ENCODE assay signal across 23 cellular contexts in the genomic region with DNA sequence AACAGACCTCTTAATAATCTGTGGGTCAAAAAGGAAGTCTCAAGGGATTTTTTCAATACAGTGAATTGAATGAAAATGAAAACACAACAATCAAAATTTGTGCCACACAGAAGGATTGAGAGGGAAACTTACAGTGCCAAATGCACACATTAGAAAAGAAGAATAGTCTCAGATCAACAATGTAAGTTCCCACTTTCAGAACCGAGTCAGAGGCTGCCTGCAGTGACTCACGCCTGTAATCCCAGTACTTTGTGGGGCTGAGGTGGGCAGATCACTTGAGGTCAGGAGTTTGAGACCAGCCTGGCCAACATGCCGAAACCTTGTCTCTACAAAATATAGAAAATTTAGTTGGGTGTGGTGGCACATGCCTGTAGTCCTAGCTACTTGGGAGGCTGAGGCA. TPM values are rescaled to one million over a fixed set of nuclear protein-coding genes. Genes with fewer than 3 reads are reported as not detected.
A peak's percentile ranks its signal among the peaks of the same experiment; 100 is the strongest.
DNase-seq lines count a peak whose midpoint lies in the region; ATAC-seq, FAIRE-seq and TF ChIP-seq lines count a peak whose summit lies in the region.
"Had no signal": no experiment of that assay in that cellular context is flagged by ENCODE, and none has a peak within 500 bp of the region (broad histone marks: within the 10 kb centered on the region; RNA-seq: fewer than 3 reads in every experiment).

No MANE protein-coding gene starts in this region.

- H3K9me3 ChIP-seq in OCI-LY3 (ENCODE audit: insufficient read depth, low read length) (no peaks in the 10 kb centered on the region), GM12878 (replicated peaks; ENCODE audit: control insufficient read depth, insufficient read depth, low read length) (no peaks in the 10 kb centered on the region), Peyer's patch (no peaks in the 10 kb centered on the region)

- no peak for ATAC-seq in activated T-cell treated with anti-CD3 and anti-CD28 coated beads, Interleukin-2, amount 50 U/mL, for 72 hours (replicated peaks in 1 of 2)
- peak; percentile 34; the same call in 2 of the 3 replicates for ATAC-seq in GM12878
- no peak for ATAC-seq in HG02610 (IDR thresholded peaks at IDR 0.05; ENCODE audit: unreplicated experiment)
- ATAC-seq: HCT116 had no signal

- no peaks in the 10 kb centered on the region for H3K36me3 ChIP-seq in OCI-LY3 (replicated peaks; ENCODE audit: low read depth, low read length)
- H3K36me3 ChIP-seq in GM12878 (ENCODE audit: control insufficient read depth in 2 of 2, insufficient read depth in 2 of 2, low read length in 1 of 2), result no peaks in the 10 kb centered on the region
- H3K36me3 ChIP-seq in Peyer's patch, result no peaks in the 10 kb centered on the region

- H3K4me1 ChIP-seq in OCI-LY3 (ENCODE audit: low read length) (peaks cover 8% of the 10 kb centered on the region), GM12878 (ENCODE audit: control insufficient read depth, insufficient read depth, low read length) (no peaks in the 10 kb centered on the region), Peyer's patch (no peaks in the 10 kb centered on the region)

- CTCF ChIA-PET in GM12878 (lab: Yijun Ruan, JAX), result no interaction called here

- TF ChIP-seq POLR2A in GM12878 (IDR thresholded peaks at IDR 0.05; ENCODE audit: low read depth, low read length) (no peak), Peyer's patch (IDR thresholded peaks at IDR 0.05) (no peak)

- in situ Hi-C loops in GM12878 (cut with MboI), result no loop called here

- H3K27ac ChIP-seq in OCI-LY3 (ENCODE audit: low read length), result no peak overlapping the region
- no peak overlapping the region for H3K27ac ChIP-seq in GM12878 (ENCODE audit: control insufficient read depth, insufficient read depth)
- H3K27ac ChIP-seq in Peyer's patch, result no peak overlapping the region
- H3K27ac ChIP-seq: GM23248 had no signal

- peaks cover 0 to 3% of the 10 kb centered on the region in 2 donors for H3K9me3 Mint-ChIP-seq in activated T-cell treated with anti-CD3 and anti-CD28 coated beads, Interleukin-2, amount 50 U/mL, for 72 hours
- H3K9me3 Mint-ChIP-seq in activated T-cell treated with anti-CD3 and anti-CD28 coated beads, Interleukin-2, amount 50 U/mL, for 24 hours, result peaks cover 3% of the 10 kb centered on the region

- no peaks in the 10 kb centered on the region for H3K27me3 ChIP-seq in OCI-LY3 (ENCODE audit: low read depth, low read length)
- H3K27me3 ChIP-seq in GM12878 (replicated peaks in 1 of 2; ENCODE audit: control insufficient read depth in 2 of 2, insufficient read depth in 2 of 2, low read length in 1 of 2), result no peaks in the 10 kb centered on the region
- H3K27me3 ChIP-seq in Peyer's patch, result no peaks in the 10 kb centered on the region

- H3K36me3 Mint-ChIP-seq in activated T-cell treated with anti-CD3 and anti-CD28 coated beads, Interleukin-2, amount 50 U/mL, for 72 hours (ENCODE audit: insufficient read depth in 2 of 2), result no peaks in the 10 kb centered on the region
- H3K36me3 Mint-ChIP-seq in activated T-cell treated with anti-CD3 and anti-CD28 coated beads, Interleukin-2, amount 50 U/mL, for 24 hours (ENCODE audit: low read depth), result no peaks in the 10 kb centered on the region
- H3K36me3 Mint-ChIP-seq: CD4-positive, alpha-beta memory T cell had no signal

- H3K27ac Mint-ChIP-seq in activated T-cell treated with anti-CD3 and anti-CD28 coated beads, Interleukin-2, amount 50 U/mL, for 72 hours, result peak overlapping the region; percentile 37
- H3K27ac Mint-ChIP-seq in activated T-cell treated with anti-CD3 and anti-CD28 coated beads, Interleukin-2, amount 50 U/mL, for 24 hours, result no peak overlapping the region
- H3K27ac Mint-ChIP-seq: CD4-positive, alpha-beta memory T cell had no signal

- BruUV-seq in GM12878 (replicated peaks; lab: Mats Ljungman, UMichigan), result no TSS peak

- no peak overlapping the region for H3K4me3 Mint-ChIP-seq in activated T-cell treated with anti-CD3 and anti-CD28 coated beads, Interleukin-2, amount 50 U/mL, for 72 hours
- H3K4me3 Mint-ChIP-seq in activated T-cell treated with anti-CD3 and anti-CD28 coated beads, Interleukin-2, amount 50 U/mL, for 24 hours, result no peak overlapping the region
- H3K4me3 Mint-ChIP-seq: CD4-positive, alpha-beta memory T cell had no signal

- WGBS in GM12878 (ENCODE audit: insufficient coverage, insufficient replicate concordance, low lambda C conversion rate, missing lambda C conversion rate), result 17% methylated on average over 3 of the region's 3 CpGs

- peaks cover 7% of the 10 kb centered on the region for H3K27me3 Mint-ChIP-seq in activated T-cell treated with anti-CD3 and anti-CD28 coated beads, Interleukin-2, amount 50 U/mL, for 72 hours (ENCODE audit: low read depth)
- H3K27me3 Mint-ChIP-seq in activated T-cell treated with anti-CD3 and anti-CD28 coated beads, Interleukin-2, amount 50 U/mL, for 24 hours, result peaks cover 24% of the 10 kb centered on the region

- RAD21 ChIA-PET in GM12878 (lab: Charles Lee; ENCODE audit: unreplicated experiment), result no interaction called here

- no peaks in the 10 kb centered on the region for H3K4me1 Mint-ChIP-seq in activated T-cell treated with anti-CD3 and anti-CD28 coated beads, Interleukin-2, amount 50 U/mL, for 72 hours (ENCODE audit: low read depth)
- no peaks in the 10 kb centered on the region for H3K4me1 Mint-ChIP-seq in activated T-cell treated with anti-CD3 and anti-CD28 coated beads, Interleukin-2, amount 50 U/mL, for 24 hours (ENCODE audit: low read depth)
- H3K4me1 Mint-ChIP-seq: CD4-positive, alpha-beta memory T cell had no signal

- no peak for TF ChIP-seq EP300 in GM12878 (IDR thresholded peaks at IDR 0.05; ENCODE audit: borderline replicate concordance in 1 of 2, control insufficient read depth in 1 of 2, low read depth in 2 of 2, low read length in 2 of 2)

- no peak for FAIRE-seq in GM12878 (lab: Jason Lieb, UNC)
- FAIRE-seq: GM12892, H1 had no signal

- intact Hi-C loops in GM12878 (cut with micrococcal nuclease; ENCODE audit: unreplicated experiment), result no loop called here

- DNase-seq in activated T-cell treated with anti-CD3 and anti-CD28 coated beads, Interleukin-2, amount 50 U/mL, for 72 hours, result no peak
- no peak for DNase-seq in activated T-cell treated with anti-CD3 and anti-CD28 coated beads, Interleukin-2, amount 50 U/mL, for 24 hours
- DNase-seq in GM12878 (ENCODE audit: low read depth, low spot score) (no peak), Peyer's patch (no peak)
- DNase-seq: C1 segment of cervical spinal cord; Calu3; CD4-positive, alpha-beta memory T cell; COR-L47; DMS53; DMS79 treated with DMSO at 0.1 percent for 48 hours; GF-D8; GM23248; H7 had no signal

- TF ChIP-seq CTCF in OCI-LY3 (IDR thresholded peaks at IDR 0.05; ENCODE audit: low read depth, low read length) (no peak), GM12878 (IDR thresholded peaks at IDR 0.05 in 2 of 3, conservative IDR thresholded peaks at IDR 0.05 in 1 of 3; ENCODE audit: control insufficient read depth in 2 of 3, extremely low read depth in 1 of 3, insufficient read depth in 1 of 3, low read depth in 3 of 3, low read length in 3 of 3) (no peak), Peyer's patch (IDR thresholded peaks at IDR 0.05) (no peak)

- H3K4me2 ChIP-seq in OCI-LY3 (ENCODE audit: low read length) (peak overlapping the region; percentile 17), GM12878 (ENCODE audit: control insufficient read depth, insufficient read depth) (no peak overlapping the region)

- H2AFZ ChIP-seq in OCI-LY3 (ENCODE audit: low read depth, low read length) (peak overlapping the region; percentile 52; the same call in 1 of the 2 replicates), GM12878 (ENCODE audit: control insufficient read depth, low read depth, low read length) (no peak overlapping the region)
- H2AFZ ChIP-seq: GM23248 had no signal

- TF ChIP-seq RAD21 in GM12878 (IDR thresholded peaks at IDR 0.05; ENCODE audit: insufficient read depth, low read depth, low read length), result no peak

- no peak overlapping the region for H3K4me3 ChIP-seq in OCI-LY3 (ENCODE audit: low read length)
- H3K4me3 ChIP-seq in GM12878, result no peak overlapping the region
- no peak overlapping the region for H3K4me3 ChIP-seq in Peyer's patch
- H3K4me3 ChIP-seq: GM23248 had no signal

- POLR2A ChIA-PET in GM12878 (lab: Charles Lee), result no interaction called here

- SMC1A ChIA-PET in GM12878 (lab: Charles Lee; ENCODE audit: uncharacterized antibody, unreplicated experiment), result no interaction called here

- H4K20me1 ChIP-seq in OCI-LY3 (ENCODE audit: insufficient read depth, low read length), result no peaks in the 10 kb centered on the region
- H4K20me1 ChIP-seq in GM12878 (ENCODE audit: control insufficient read depth, insufficient read depth), result no peaks in the 10 kb centered on the region

- H3K79me2 ChIP-seq in OCI-LY3 (ENCODE audit: low read length) (no peaks in the 10 kb centered on the region), GM12878 (ENCODE audit: control insufficient read depth, insufficient read depth, low read length) (no peaks in the 10 kb centered on the region)

- no peak overlapping the region for H3K9ac ChIP-seq in OCI-LY3 (ENCODE audit: low read length)
- H3K9ac ChIP-seq in GM12878 (ENCODE audit: control insufficient read depth, insufficient read depth, low read length), result no peak overlapping the region
- H3K9ac ChIP-seq: GM23248 had no signal

RNA-seq across cellular contexts. Expression of gene KEL, which starts 12.5 kb away (rescaled TPM):
- 1 to 10 TPM in 1 of 2 donors, under 1 TPM in 1; 0.31 to 1.8 TPM for total RNA-seq in activated T-cell treated with anti-CD3 and anti-CD28 coated beads, Interleukin-2, amount 50 U/mL, for 72 hours
- total RNA-seq in GM12878 (2013; cell fraction: nucleolus; rRNA removed), result 6.7 and 9.0 TPM in 2 replicates
- total RNA-seq in GM12878 (2014; rRNA removed), result 0.05 TPM in 1 of 2 replicates, not detected in the other
- total RNA-seq in GM12878 (2014; rRNA removed; fragmentation: Illumina TruSeq; extraction: Trizol), result 0.14 and 0.31 TPM in 2 replicates
- total RNA-seq in GM12878 (2021), result 0.28 and 1.7 TPM in 2 replicates
- not detected for polyA plus RNA-seq in GM12878 (2011; ENCODE audit: low read depth)
- polyA plus RNA-seq in GM12878 (2011; rRNA removed), result 0.12 and 0.13 TPM in 2 replicates
- 0.18 and 0.32 TPM in 2 replicates for polyA plus RNA-seq in GM12878 (2011; cell fraction: cytosol; rRNA removed)
- polyA plus RNA-seq in GM12878 (2011; cell fraction: nucleus; rRNA removed), result 0.91 and 1.2 TPM in 2 replicates
- 0.39 and 0.49 TPM in 2 replicates for polyA plus RNA-seq in GM12878 (2012)
- polyA plus RNA-seq in GM12878 (2014; fragmentation: Illumina TruSeq; extraction: Trizol), result 0.10 TPM in 1 of 2 replicates, not detected in the other
- polyA plus RNA-seq in GM12878 (2014; fragmentation: Nextera tagmentation; extraction: Ambion mirVana), result under 1 TPM; 0.15 to 0.68 TPM
- 0.05 and 0.18 TPM in 2 replicates for polyA plus RNA-seq in GM12878 (2014; rRNA removed)
- under 1 TPM in 1 of 2 experiments, not detected in 1; 0.73 TPM for polyA plus RNA-seq in GM12878 (2016; fragmentation: Nextera tagmentation; extraction: Ambion mirVana)
- polyA minus RNA-seq in GM12878 (2011; rRNA and poly(A)+ RNA removed), result 0.05 TPM in 1 of 2 replicates, not detected in the other
- not detected in 2 replicates for polyA minus RNA-seq in GM12878 (2011; cell fraction: cytosol; rRNA and poly(A)+ RNA removed)
- polyA minus RNA-seq in GM12878 (2011; cell fraction: nucleus; rRNA and poly(A)+ RNA removed), result 1.8 and 2.2 TPM in 2 replicates
- total RNA-seq in Peyer's patch, result not detected
- total RNA-seq: A172, A673, Calu3, Daoy, G401, GM23248 had no signal
- polyA plus RNA-seq: CD4-positive, alpha-beta memory T cell; GM23248 had no signal

RNA-seq across cellular contexts. Expression of gene LLCFC1, which starts 35.3 kb away (rescaled TPM):
- not detected for total RNA-seq in activated T-cell treated with anti-CD3 and anti-CD28 coated beads, Interleukin-2, amount 50 U/mL, for 72 hours
- total RNA-seq in GM12878 (2013; cell fraction: nucleolus; rRNA removed), result not detected in 2 replicates
- total RNA-seq in GM12878 (2014; rRNA removed) (not detected in 2 replicates), GM12878 (2014; rRNA removed; fragmentation: Illumina TruSeq; extraction: Trizol) (not detected in 2 replicates), GM12878 (2021) (not detected in 2 replicates), Peyer's patch (not detected)
- not detected for polyA plus RNA-seq in GM12878 (2011; ENCODE audit: low read depth)
- polyA plus RNA-seq in GM12878 (2011; rRNA removed) (not detected in 2 replicates), GM12878 (2014; fragmentation: Illumina TruSeq; extraction: Trizol) (not detected in 2 replicates), GM12878 (2014; fragmentation: Nextera tagmentation; extraction: Ambion mirVana) (not detected), GM12878 (2014; rRNA removed) (not detected in 2 replicates), GM12878 (2016; fragmentation: Nextera tagmentation; extraction: Ambion mirVana) (not detected)
- polyA plus RNA-seq in GM12878 (2011; cell fraction: cytosol; rRNA removed), result not detected in 2 replicates
- not detected in 2 replicates for polyA plus RNA-seq in GM12878 (2011; cell fraction: nucleus; rRNA removed)
- not detected in 2 replicates for polyA plus RNA-seq in GM12878 (2012)
- polyA minus RNA-seq in GM12878 (2011; rRNA and poly(A)+ RNA removed), result not detected in 2 replicates
- not detected in 2 replicates for polyA minus RNA-seq in GM12878 (2011; cell fraction: cytosol; rRNA and poly(A)+ RNA removed)
- not detected in 2 replicates for polyA minus RNA-seq in GM12878 (2011; cell fraction: nucleus; rRNA and poly(A)+ RNA removed)
- total RNA-seq: A172; A673; Calu3; CD4-positive, alpha-beta memory T cell; Daoy; G401; GM23248; H1; H7 had no signal
- polyA plus RNA-seq: BJ; CD4-positive, alpha-beta memory T cell; GM23248; H1 had no signal

RNA-seq across cellular contexts. Expression of gene TRPV5, which starts 41.1 kb away (rescaled TPM):
- total RNA-seq in activated T-cell treated with anti-CD3 and anti-CD28 coated beads, Interleukin-2, amount 50 U/mL, for 72 hours, result under 1 TPM in 1 of 2 donors, not detected in 1; 0.09 TPM
- total RNA-seq in GM12878 (2013; cell fraction: nucleolus; rRNA removed), result 0.47 and 0.50 TPM in 2 replicates
- total RNA-seq in GM12878 (2014; rRNA removed), result not detected in 2 replicates
- not detected in 2 replicates for total RNA-seq in GM12878 (2014; rRNA removed; fragmentation: Illumina TruSeq; extraction: Trizol)
- not detected in 2 replicates for total RNA-seq in GM12878 (2021)
- polyA plus RNA-seq in GM12878 (2011; ENCODE audit: low read depth), result not detected
- polyA plus RNA-seq in GM12878 (2011; rRNA removed), result not detected in 2 replicates
- not detected in 2 replicates for polyA plus RNA-seq in GM12878 (2011; cell fraction: cytosol; rRNA removed)
- polyA plus RNA-seq in GM12878 (2011; cell fraction: nucleus; rRNA removed), result not detected in 2 replicates
- not detected in 2 replicates for polyA plus RNA-seq in GM12878 (2012)
- not detected in 2 replicates for polyA plus RNA-seq in GM12878 (2014; fragmentation: Illumina TruSeq; extraction: Trizol)
- not detected for polyA plus RNA-seq in GM12878 (2014; fragmentation: Nextera tagmentation; extraction: Ambion mirVana)
- not detected in 2 replicates for polyA plus RNA-seq in GM12878 (2014; rRNA removed)
- not detected for polyA plus RNA-seq in GM12878 (2016; fragmentation: Nextera tagmentation; extraction: Ambion mirVana)
- polyA minus RNA-seq in GM12878 (2011; rRNA and poly(A)+ RNA removed), result 0.37 TPM in 1 of 2 replicates, not detected in the other
- polyA minus RNA-seq in GM12878 (2011; cell fraction: cytosol; rRNA and poly(A)+ RNA removed), result not detected in 2 replicates
- 0.12 TPM in 1 of 2 replicates, not detected in the other for polyA minus RNA-seq in GM12878 (2011; cell fraction: nucleus; rRNA and poly(A)+ RNA removed)
- under 1 TPM in 1 of 4 donors, not detected in 3; 0.83 TPM for total RNA-seq in Peyer's patch
- total RNA-seq: A673; Calu3; CD4-positive, alpha-beta memory T cell; G401; GM23248; H1; H7 had no signal
- polyA plus RNA-seq: BJ; CD4-positive, alpha-beta memory T cell; GM23248 had no signal

RNA-seq across cellular contexts. Expression of gene OR9A2, which starts 52.3 kb away (rescaled TPM):
- under 1 TPM in 1 of 2 donors, not detected in 1; 0.32 TPM for total RNA-seq in activated T-cell treated with anti-CD3 and anti-CD28 coated beads, Interleukin-2, amount 50 U/mL, for 72 hours
- total RNA-seq in GM12878 (2013; cell fraction: nucleolus; rRNA removed), result 16.3 and 19.7 TPM in 2 replicates
- total RNA-seq in GM12878 (2014; rRNA removed), result not detected in 2 replicates
- total RNA-seq in GM12878 (2014; rRNA removed; fragmentation: Illumina TruSeq; extraction: Trizol), result not detected in 2 replicates
- total RNA-seq in GM12878 (2021), result not detected in 2 replicates
- not detected for polyA plus RNA-seq in GM12878 (2011; ENCODE audit: low read depth)
- polyA plus RNA-seq in GM12878 (2011; rRNA removed), result not detected in 2 replicates
- not detected in 2 replicates for polyA plus RNA-seq in GM12878 (2011; cell fraction: cytosol; rRNA removed)
- not detected in 2 replicates for polyA plus RNA-seq in GM12878 (2011; cell fraction: nucleus; rRNA removed)
- polyA plus RNA-seq in GM12878 (2012), result not detected in 2 replicates
- not detected in 2 replicates for polyA plus RNA-seq in GM12878 (2014; fragmentation: Illumina TruSeq; extraction: Trizol)
- polyA plus RNA-seq in GM12878 (2014; fragmentation: Nextera tagmentation; extraction: Ambion mirVana), result not detected
- not detected in 2 replicates for polyA plus RNA-seq in GM12878 (2014; rRNA removed)
- not detected for polyA plus RNA-seq in GM12878 (2016; fragmentation: Nextera tagmentation; extraction: Ambion mirVana)
- polyA minus RNA-seq in GM12878 (2011; rRNA and poly(A)+ RNA removed), result 0.29 and 0.52 TPM in 2 replicates
- polyA minus RNA-seq in GM12878 (2011; cell fraction: cytosol; rRNA and poly(A)+ RNA removed), result not detected in 2 replicates
- 0.96 and 1.1 TPM in 2 replicates for polyA minus RNA-seq in GM12878 (2011; cell fraction: nucleus; rRNA and poly(A)+ RNA removed)
- total RNA-seq in Peyer's patch, result not detected
- total RNA-seq: A172; A673; Calu3; CD4-positive, alpha-beta memory T cell; Daoy; G401; GM23248; H1; H7 had no signal
- polyA plus RNA-seq: BJ; CD4-positive, alpha-beta memory T cell; GM23248; H1 had no signal
